17 cellular contexts compared by ENCODE assay signal in genomic region chr5:72883850-72884249, GRCh38.
"Had no signal": no experiment of that assay in that cellular context is flagged by ENCODE, and none has a peak within 500 bp of the region (broad histone marks: within the 10 kb centered on the region; RNA-seq: fewer than 3 reads in every experiment).

No MANE protein-coding gene starts in this region.

- H3K27me3 ChIP-seq: transverse colon had no signal

- H3K4me1 ChIP-seq: transverse colon had no signal

- DNase-seq: activated CD4-positive, alpha-beta T cell treated with anti-CD3 and anti-CD28 coated beads, Interleukin-2, amount 50 U/mL, for 1 hour; activated CD8-positive, alpha-beta memory T cell treated with anti-CD3 and anti-CD28 coated beads for 24 hours; activated naive CD4-positive, alpha-beta T cell; activated naive CD8-positive, alpha-beta T cell treated with anti-CD3 and anti-CD28 coated beads, Interleukin-2, amount 10 ng/mL, durations not matched to agents 7 days and 5 days; effector memory CD4-positive, alpha-beta T cell; foreskin melanocyte; mesenchymal stem cell; nucleus accumbens; stimulated activated CD4-positive, alpha-beta T cell treated with anti-CD3 and anti-CD28 coated beads, Interleukin-15, amount 100 ng/mL, for 24 hours; stimulated activated CD4-positive, alpha-beta T cell treated with anti-CD3 and anti-CD28 coated beads, Interleukin-4, amount 100 ng/mL, for 24 hours; stimulated activated naive CD4-positive, alpha-beta T cell treated with Interleukin-2 at 50 U/mL for 16 hours; transverse colon had no signal

- H3K4me3 ChIP-seq: skin epidermis, transverse colon had no signal

- H3K27ac Mint-ChIP-seq: activated naive CD8-positive, alpha-beta T cell treated with anti-CD3 and anti-CD28 coated beads, Interleukin-2, amount 10 ng/mL, durations not matched to agents 7 days and 5 days; dendritic cell treated with granulocyte-macrophage colony-stimulating factor and Interleukin-4, amounts not matched to agents 40 ng/mL and 50 ng/mL, for 4 days; natural killer cell treated with Interleukin-12 subunit alpha and Interleukin-12 subunit beta and Interleukin-15 and Interleukin-18, amount 100 ng/mL, for 72 hours had no signal

- H3K27me3 Mint-ChIP-seq: activated naive CD8-positive, alpha-beta T cell treated with anti-CD3 and anti-CD28 coated beads, Interleukin-2, amount 10 ng/mL, durations not matched to agents 7 days and 5 days; dendritic cell treated with granulocyte-macrophage colony-stimulating factor and Interleukin-4, amounts not matched to agents 40 ng/mL and 50 ng/mL, for 4 days; natural killer cell treated with Interleukin-12 subunit alpha and Interleukin-12 subunit beta and Interleukin-15 and Interleukin-18, amount 100 ng/mL, for 72 hours had no signal

- H3K27ac ChIP-seq: epithelial cell of prostate, skin epidermis, transverse colon had no signal

- H3K9me3 ChIP-seq: transverse colon had no signal

- ATAC-seq: activated CD4-positive, CD25-positive, alpha-beta regulatory T cell treated with anti-CD3 and anti-CD28 coated beads, Interleukin-2, amount 50 U/mL, for 24 hours; natural killer cell treated with Interleukin-12 subunit alpha and Interleukin-12 subunit beta and Interleukin-15 and Interleukin-18, amount 100 ng/mL, for 72 hours had no signal

- H3K9me3 Mint-ChIP-seq: activated naive CD8-positive, alpha-beta T cell treated with anti-CD3 and anti-CD28 coated beads, Interleukin-2, amount 10 ng/mL, durations not matched to agents 7 days and 5 days; dendritic cell treated with granulocyte-macrophage colony-stimulating factor and Interleukin-4, amounts not matched to agents 40 ng/mL and 50 ng/mL, for 4 days; natural killer cell treated with Interleukin-12 subunit alpha and Interleukin-12 subunit beta and Interleukin-15 and Interleukin-18, amount 100 ng/mL, for 72 hours had no signal

- H3K4me3 Mint-ChIP-seq: activated naive CD8-positive, alpha-beta T cell treated with anti-CD3 and anti-CD28 coated beads, Interleukin-2, amount 10 ng/mL, durations not matched to agents 7 days and 5 days; dendritic cell treated with granulocyte-macrophage colony-stimulating factor and Interleukin-4, amounts not matched to agents 40 ng/mL and 50 ng/mL, for 4 days; natural killer cell treated with Interleukin-12 subunit alpha and Interleukin-12 subunit beta and Interleukin-15 and Interleukin-18, amount 100 ng/mL, for 72 hours had no signal
